In the genomic region with DNA sequence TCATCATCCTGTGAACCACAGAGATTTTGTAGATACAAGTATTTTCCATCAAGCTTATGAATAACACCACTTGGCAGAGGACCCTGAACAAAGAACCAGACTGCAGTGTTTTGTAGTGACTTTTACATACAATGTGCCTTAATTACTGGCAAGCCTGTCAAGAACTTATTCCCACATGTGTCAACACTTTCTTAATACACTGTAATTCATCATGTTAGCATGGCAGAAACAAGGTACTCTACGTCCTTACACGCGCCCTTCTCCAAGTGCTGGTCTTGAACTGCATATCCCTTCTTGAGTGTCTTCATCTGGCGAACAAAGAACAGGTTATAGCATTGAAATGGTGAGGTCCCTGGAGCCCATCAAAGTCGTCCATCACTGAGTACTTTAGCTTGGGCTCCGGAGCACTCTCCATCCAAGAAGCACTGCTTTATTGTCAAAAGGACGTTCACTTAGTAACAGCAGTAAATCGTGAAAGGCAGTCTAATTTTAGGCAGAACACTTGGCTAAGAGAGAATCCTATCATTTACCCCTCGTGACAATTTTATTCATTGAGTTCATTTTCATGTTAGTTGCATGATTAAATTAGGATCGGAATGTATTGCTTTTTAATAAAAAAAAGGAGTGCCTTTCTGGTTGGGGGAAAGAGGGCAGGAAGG, we compare ENCODE assay signal across 18 cellular contexts.
DNase-seq lines count a peak whose midpoint lies in the region; FAIRE-seq and TF ChIP-seq lines count a peak whose summit lies in the region.
"Had no signal": no experiment of that assay in that cellular context is flagged by ENCODE, and none has a peak within 500 bp of the region (broad histone marks: within the 10 kb centered on the region; RNA-seq: fewer than 3 reads in every experiment).

No MANE protein-coding gene starts in this region.

- DNase-seq in AG10803 (ENCODE audit: low read depth) (peak; percentile 28), NCI-H1436 (lab: John Stamatoyannopoulos, UW) (peak; percentile 16), adipocyte (ENCODE audit: low read depth) (no peak), germinal center (ENCODE audit: low spot score) (no peak), T-helper 2 cell (no peak), caudate nucleus (lab: John Stamatoyannopoulos, UW) (no peak), RCC 7860 (ENCODE audit: low spot score) (no peak)
- DNase-seq: C1 segment of cervical spinal cord, DMS 273 treated with DMSO at 0.1 percent for 48 hours, NCI-H1694 treated with DMSO at 0.1 percent for 48 hours, NCI-H2171 treated with DMSO at 0.1 percent for 48 hours, NCI-H82 had no signal

- H3K4me1 Mint-ChIP-seq in nephron = peaks cover 57% of the 10 kb centered on the region

- H3K27ac Mint-ChIP-seq in nephron = peak overlapping the region; percentile 67 to 90 (median 68)

- no peaks in the 10 kb centered on the region for H3K9me3 Mint-ChIP-seq in nephron

- H3K9me3 ChIP-seq in adipocyte (ENCODE audit: control insufficient read depth, low read length) = no peaks in the 10 kb centered on the region
- H3K9me3 ChIP-seq: A549 had no signal

- no peaks in the 10 kb centered on the region for H3K27me3 ChIP-seq in adipocyte (replicated peaks; ENCODE audit: control insufficient read depth, insufficient read depth, low read length)

- H3K36me3 ChIP-seq in adipocyte (ENCODE audit: control insufficient read depth, insufficient read depth, low read length, severe bottlenecking) = no peaks in the 10 kb centered on the region

- H3K27me3 Mint-ChIP-seq in nephron (ENCODE audit: low read depth) = no peaks in the 10 kb centered on the region

- H3K9ac ChIP-seq in adipocyte (ENCODE audit: low read length) = no peak overlapping the region

- no peak for FAIRE-seq in RCC 7860 (lab: Jason Lieb, UNC)
- FAIRE-seq: A549, GM12892, H1, K562 had no signal

- peak overlapping the region in 1 of 3 experiments; percentile 14 for H3K4me3 Mint-ChIP-seq in nephron

- H3K36me3 Mint-ChIP-seq in nephron (ENCODE audit: low read depth) = no peaks in the 10 kb centered on the region

- H3K27ac ChIP-seq in caudate nucleus (ENCODE audit: low read depth, low read length) = no peak overlapping the region
- H3K27ac ChIP-seq: A549, SK-N-MC had no signal

- H3K4me3 ChIP-seq in AG10803 (ENCODE audit: low read length) = no peak overlapping the region
- peak overlapping the region; percentile 24 for H3K4me3 ChIP-seq in adipocyte (ENCODE audit: low read length)
- H3K4me3 ChIP-seq: A549, K562, SK-N-MC had no signal

- TF ChIP-seq CTCF in AG10803 (conservative IDR thresholded peaks at IDR 0.05; ENCODE audit: low read length) = no peak
- TF ChIP-seq CTCF in nephron (IDR thresholded peaks at IDR 0.05; ENCODE audit: unreplicated experiment in 3 of 3) = no peak

- H3K4me1 ChIP-seq in adipocyte (ENCODE audit: control insufficient read depth, insufficient read depth, low read length) = peaks cover 15% of the 10 kb centered on the region
- H3K4me1 ChIP-seq: A549 had no signal

Comparison
In these comparisons a context has a peak if more than half of its experiments do, and no peak if none do; other contexts are left out.
1. DNase-seq: peak in AG10803 (single experiment) and NCI-H1436 (single experiment); none in adipocyte (single experiment), germinal center (single experiment), T-helper 2 cell (0 of 5), caudate nucleus (0 of 61) and RCC 7860 (single experiment).